Comparison of ENCODE assay signal across 8 cellular contexts in genomic region chr13:77699059-77699680, GRCh38. TPM values are rescaled to one million over a fixed set of nuclear protein-coding genes. Genes with fewer than 3 reads are reported as not detected.
DNase-seq lines count a peak whose midpoint lies in the region; ATAC-seq and TF ChIP-seq lines count a peak whose summit lies in the region.

No MANE protein-coding gene starts in this region.

- H3K36me3 ChIP-seq in HUES64 (ENCODE audit: insufficient read depth, low read length) (no peaks in the 10 kb centered on the region), muscle layer of colon (ENCODE audit: insufficient read depth, low read length) (no peaks in the 10 kb centered on the region)

- no peak overlapping the region for H3K27ac ChIP-seq in HUES64 (ENCODE audit: low read depth, low read length)
- H3K27ac ChIP-seq in muscle layer of colon (ENCODE audit: low read depth, low read length), result no peak overlapping the region

- POLR2A ChIA-PET in AG04449 (lab: Yijun Ruan, JAX), result no interaction called here

- peaks cover 18% of the 10 kb centered on the region for H3K27me3 ChIP-seq in HUES64 (ENCODE audit: insufficient read depth, low read length)
- H3K27me3 ChIP-seq in muscle layer of colon (ENCODE audit: control insufficient read depth in 1 of 2, insufficient read depth in 2 of 2, low read length in 2 of 2), result no peaks in the 10 kb centered on the region

- DNase-seq in AG04449 (ENCODE audit: low read depth, low spot score) (no peak), cardiac fibroblast (ENCODE audit: low read depth in 2 of 2) (no peak), NCI-H446 (lab: John Stamatoyannopoulos, UW) (no peak)

- TF ChIP-seq CTCF in AG04449 (IDR thresholded peaks at IDR 0.05; ENCODE audit: insufficient read depth, low read length, missing control alignments), result no peak
- TF ChIP-seq CTCF in cardiac fibroblast (IDR thresholded peaks at IDR 0.05; ENCODE audit: low read depth, low read length), result no peak

- CTCF ChIA-PET in AG04449 (lab: Yijun Ruan, JAX), result no interaction called here

- H3K4me3 ChIP-seq in AG04449 (ENCODE audit: low read depth, low read length) (peak overlapping the region; percentile 45; the same call in 1 of the 2 replicates), HUES64 (ENCODE audit: low read length) (peak overlapping the region; percentile 72), cardiac fibroblast (replicated peaks in 1 of 2; ENCODE audit: low read depth in 2 of 2, low read length in 2 of 2) (peak overlapping the region; percentile 38 to 39), muscle layer of colon (ENCODE audit: low read depth in 1 of 2, low read length in 2 of 2) (peak overlapping the region; percentile 63 to 70)

- 2% methylated on average over 3 of the region's 4 CpGs for WGBS in HUES64

- H3K9ac ChIP-seq in HUES64 (ENCODE audit: low read depth, low read length), result peak overlapping the region; percentile 20; the same call in 1 of the 2 replicates
- no peak overlapping the region for H3K9ac ChIP-seq in muscle layer of colon (ENCODE audit: low read length)

- H3K9me3 ChIP-seq in HUES64 (ENCODE audit: insufficient read depth, low read depth, low read length) (no peaks in the 10 kb centered on the region), muscle layer of colon (ENCODE audit: low read length) (no peaks in the 10 kb centered on the region)

- no peak for ATAC-seq in HG03097 (IDR thresholded peaks at IDR 0.05; ENCODE audit: low FRiP score, unreplicated experiment)
- ATAC-seq in HG02571 (IDR thresholded peaks at IDR 0.05; ENCODE audit: unreplicated experiment), result no peak
- no peak for ATAC-seq in GM21360 (IDR thresholded peaks at IDR 0.05; ENCODE audit: unreplicated experiment)

- peaks cover 20% of the 10 kb centered on the region for H3K4me1 ChIP-seq in HUES64 (ENCODE audit: insufficient read depth, low read length)
- peaks cover 8% of the 10 kb centered on the region for H3K4me1 ChIP-seq in muscle layer of colon (ENCODE audit: insufficient read depth, low read length)

RNA-seq across cellular contexts. Expression of gene SLAIN1, which starts 1.7 kb away (rescaled TPM):
- 25.7 TPM for polyA plus RNA-seq in HUES64 (2013, experiment 1 of 2)
- polyA plus RNA-seq in HUES64 (2013, experiment 2 of 2), result 29.7 TPM
